ENCODE assay signal across 12 cellular contexts in the genomic region with DNA sequence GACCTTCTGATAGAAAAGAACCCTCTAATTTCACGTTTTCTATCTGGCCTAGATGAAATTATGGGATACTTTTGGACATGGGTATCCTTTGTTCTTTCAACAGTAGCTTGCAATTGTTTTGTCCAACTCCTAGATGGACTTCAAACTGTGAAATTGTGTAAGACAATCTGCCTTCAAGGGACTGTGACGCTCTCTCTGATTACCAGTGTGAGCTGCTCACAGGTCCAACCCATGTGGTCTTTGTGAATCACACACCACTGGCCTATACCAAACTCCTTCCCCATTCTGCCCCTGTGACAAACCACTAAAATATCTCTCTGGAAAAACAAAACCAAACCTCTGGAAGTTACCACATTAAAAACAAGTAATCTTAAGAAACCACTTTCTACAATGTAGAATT. TPM values are rescaled to one million over a fixed set of nuclear protein-coding genes. Genes with fewer than 3 reads are reported as not detected.
DNase-seq lines count a peak whose midpoint lies in the region; ATAC-seq and TF ChIP-seq lines count a peak whose summit lies in the region.
"Had no signal": no experiment of that assay in that cellular context is flagged by ENCODE, and none has a peak within 500 bp of the region (broad histone marks: within the 10 kb centered on the region; RNA-seq: fewer than 3 reads in every experiment).

No MANE protein-coding gene starts in this region.

- H3K4me3 Mint-ChIP-seq in chondrocyte (ENCODE audit: unreplicated experiment) = no peak overlapping the region
- no peak overlapping the region for H3K4me3 Mint-ChIP-seq in mesothelial cell of epicardium
- H3K4me3 Mint-ChIP-seq: CD8-positive, alpha-beta T cell had no signal

- ATAC-seq in upper lobe of right lung = no peak
- ATAC-seq: CD8-positive, alpha-beta T cell had no signal

- no peak overlapping the region for H3K27ac ChIP-seq in upper lobe of right lung
- H3K27ac ChIP-seq: esophagus muscularis mucosa had no signal

- no peaks in the 10 kb centered on the region for H3K27me3 Mint-ChIP-seq in chondrocyte (ENCODE audit: low read depth)
- H3K27me3 Mint-ChIP-seq in mesothelial cell of epicardium (ENCODE audit: low read depth) = no peaks in the 10 kb centered on the region

- H3K27ac Mint-ChIP-seq in chondrocyte (ENCODE audit: unreplicated experiment) (peak overlapping the region; percentile 75), mesothelial cell of epicardium (peak overlapping the region; percentile 79)
- H3K27ac Mint-ChIP-seq: CD8-positive, alpha-beta T cell had no signal

- TF ChIP-seq CTCF in AG09319 (IDR thresholded peaks at IDR 0.05; ENCODE audit: low read depth, low read length) (no peak), chondrocyte (IDR thresholded peaks at IDR 0.05) (no peak), mesothelial cell of epicardium (IDR thresholded peaks at IDR 0.05; ENCODE audit: unreplicated experiment) (no peak), upper lobe of right lung (IDR thresholded peaks at IDR 0.05) (no peak)

- H3K9me3 Mint-ChIP-seq in chondrocyte (ENCODE audit: low read depth) = peaks cover 3% of the 10 kb centered on the region
- peaks cover 27% of the 10 kb centered on the region for H3K9me3 Mint-ChIP-seq in mesothelial cell of epicardium

- peaks cover 6% of the 10 kb centered on the region for H3K36me3 Mint-ChIP-seq in chondrocyte (ENCODE audit: low read depth)
- H3K36me3 Mint-ChIP-seq in mesothelial cell of epicardium = peaks cover 43% of the 10 kb centered on the region

- intact Hi-C loops in upper lobe of right lung (cut with DNase I) = no loop called here

- no peaks in the 10 kb centered on the region for H3K27me3 ChIP-seq in upper lobe of right lung
- H3K27me3 ChIP-seq: esophagus muscularis mucosa had no signal

- no peaks in the 10 kb centered on the region for H3K9me3 ChIP-seq in upper lobe of right lung
- H3K9me3 ChIP-seq: esophagus muscularis mucosa had no signal

- no peak overlapping the region for H3K4me3 ChIP-seq in upper lobe of right lung
- H3K4me3 ChIP-seq: esophagus muscularis mucosa had no signal

- H3K4me1 ChIP-seq in upper lobe of right lung = no peaks in the 10 kb centered on the region
- H3K4me1 ChIP-seq: esophagus muscularis mucosa had no signal

- DNase-seq in AG09319 (ENCODE audit: extremely low read depth, low read depth) (peak; percentile 83), MV-4-11 (lab: John Stamatoyannopoulos, UW) (peak; percentile 90), chondrocyte (ENCODE audit: low spot score) (no peak), mesothelial cell of epicardium (ENCODE audit: low spot score in 2 of 2, unreplicated experiment in 2 of 2) (no peak), D341Med (ENCODE audit: low spot score) (no peak), COR-L47 (lab: John Stamatoyannopoulos, UW) (no peak), upper lobe of right lung (no peak)
- no peak for DNase-seq in NK-92 treated with Interleukin-12 subunit alpha and Interleukin-12 subunit beta, amount 100 ng/mL, for 24 hours (lab: John Stamatoyannopoulos, UW)
- DNase-seq: activated CD4-positive, alpha-beta T cell treated with anti-CD3 and anti-CD28 coated beads for 1 hour; activated effector memory CD4-positive, alpha-beta T cell treated with Interleukin-2 at 50 U/mL for 16 hours; CD8-positive, alpha-beta T cell had no signal

- H3K36me3 ChIP-seq in upper lobe of right lung = peaks cover 12% of the 10 kb centered on the region

- H3K4me1 Mint-ChIP-seq in chondrocyte (ENCODE audit: low read depth) (peaks cover 22% of the 10 kb centered on the region), mesothelial cell of epicardium (peaks cover 7% of the 10 kb centered on the region)

RNA-seq across cellular contexts. Expression of a gene that starts 59.5 kb away (rescaled TPM):
- 10.6 to 12.3 TPM (median 10.7 TPM) in 3 replicates for total RNA-seq in chondrocyte
- total RNA-seq in mesothelial cell of epicardium = 79.4 to 85.9 TPM (median 83.5 TPM) in 3 replicates
- total RNA-seq in upper lobe of right lung = 13.2 TPM

Comparison
In these comparisons a context has a peak if more than half of its experiments do, and no peak if none do; other contexts are left out.
1. DNase-seq: peak in AG09319 (single experiment) and MV-4-11 (single experiment); none in chondrocyte (single experiment), mesothelial cell of epicardium (0 of 2), D341Med (single experiment), COR-L47 (single experiment), upper lobe of right lung (single experiment) and NK-92 treated with Interleukin-12 subunit alpha and Interleukin-12 subunit beta, amount 100 ng/mL, for 24 hours (single experiment).